15 cellular contexts compared by ENCODE assay signal in the genomic region with DNA sequence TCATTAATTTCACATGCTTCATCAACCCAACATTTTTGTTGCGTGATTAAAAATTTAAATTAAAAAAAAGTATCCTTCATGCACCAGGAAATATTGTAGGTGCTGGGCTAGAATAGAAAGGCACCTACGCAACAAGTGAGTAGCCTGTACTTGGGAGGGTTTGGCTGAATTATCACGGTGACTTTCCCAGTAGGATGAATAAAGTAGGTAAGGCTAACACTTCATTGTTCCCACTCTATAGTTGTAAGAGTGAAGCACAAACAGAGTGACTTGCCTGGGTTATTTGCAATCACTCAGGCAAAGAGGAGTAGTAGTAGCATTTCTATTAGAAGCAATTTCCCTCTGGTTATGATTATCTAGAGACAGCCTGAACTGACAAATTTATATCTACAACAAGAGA.
DNase-seq lines count a peak whose midpoint lies in the region; ATAC-seq and TF ChIP-seq lines count a peak whose summit lies in the region.
"Had no signal": no experiment of that assay in that cellular context is flagged by ENCODE, and none has a peak within 500 bp of the region (broad histone marks: within the 10 kb centered on the region; RNA-seq: fewer than 3 reads in every experiment).

No MANE protein-coding gene starts in this region.

- H3K36me3 ChIP-seq in esophagus muscularis mucosa: no peaks in the 10 kb centered on the region
- no peaks in the 10 kb centered on the region for H3K36me3 ChIP-seq in lower lobe of right lung
- no peaks in the 10 kb centered on the region for H3K36me3 ChIP-seq in upper lobe of right lung
- H3K36me3 ChIP-seq: BLaER1 treated with 17β-estradiol and CSF1 and Interleukin-3, amounts not matched to agents 10 nM and 100 nM had no signal

- DNase-seq in HFFc6 (no peak), esophagus muscularis mucosa (ENCODE audit: extremely low spot score) (peak; percentile 3), lower lobe of right lung (no peak), upper lobe of right lung (no peak), OCI-M2 (lab: John Stamatoyannopoulos, UW; ENCODE audit: unreplicated experiment) (no peak)
- DNase-seq in stimulated activated naive CD8-positive, alpha-beta T cell treated with anti-CD3 and anti-CD28 coated beads, Interleukin-15, amount 100 ng/mL, for 72 hours: no peak
- DNase-seq: CD4-positive, CD25-positive, alpha-beta regulatory T cell; CD8-positive, alpha-beta memory T cell; COR-L47; DMS 273 treated with DMSO at 0.1 percent for 48 hours had no signal

- H3K4me3 ChIP-seq in esophagus muscularis mucosa: no peak overlapping the region
- H3K4me3 ChIP-seq in lower lobe of right lung: no peak overlapping the region
- H3K4me3 ChIP-seq in upper lobe of right lung: no peak overlapping the region
- H3K4me3 ChIP-seq: BLaER1 treated with 17β-estradiol and CSF1 and Interleukin-3, amounts not matched to agents 10 nM and 100 nM; GM23338 had no signal

- H3K9me3 Mint-ChIP-seq in HFFc6: no peaks in the 10 kb centered on the region
- peaks cover 0 to 5% of the 10 kb centered on the region in 2 donors for H3K9me3 Mint-ChIP-seq in stimulated activated naive CD8-positive, alpha-beta T cell treated with anti-CD3 and anti-CD28 coated beads, Interleukin-15, amount 100 ng/mL, for 72 hours

- H3K4me3 Mint-ChIP-seq in HFFc6: no peak overlapping the region
- no peak overlapping the region for H3K4me3 Mint-ChIP-seq in stimulated activated naive CD8-positive, alpha-beta T cell treated with anti-CD3 and anti-CD28 coated beads, Interleukin-15, amount 100 ng/mL, for 72 hours
- H3K4me3 Mint-ChIP-seq: B cell; CD4-positive, CD25-positive, alpha-beta regulatory T cell; CD8-positive, alpha-beta memory T cell; GM23338 had no signal

- H3K27me3 Mint-ChIP-seq in HFFc6 (ENCODE audit: insufficient read depth): peaks cover 7% of the 10 kb centered on the region; the same call in 1 of the 2 replicates
- peaks cover 39% of the 10 kb centered on the region for H3K27me3 Mint-ChIP-seq in stimulated activated naive CD8-positive, alpha-beta T cell treated with anti-CD3 and anti-CD28 coated beads, Interleukin-15, amount 100 ng/mL, for 72 hours

- H3K4me1 Mint-ChIP-seq in HFFc6 (ENCODE audit: low read depth): peaks cover 21% of the 10 kb centered on the region
- peaks cover 5% of the 10 kb centered on the region for H3K4me1 Mint-ChIP-seq in stimulated activated naive CD8-positive, alpha-beta T cell treated with anti-CD3 and anti-CD28 coated beads, Interleukin-15, amount 100 ng/mL, for 72 hours
- H3K4me1 Mint-ChIP-seq: B cell; CD4-positive, CD25-positive, alpha-beta regulatory T cell; CD8-positive, alpha-beta memory T cell; GM23338 had no signal

- 89% methylated on average over 3 of the region's 3 CpGs for WGBS in esophagus muscularis mucosa

- TF ChIP-seq CTCF in HFFc6 (IDR thresholded peaks at IDR 0.05) (no peak), esophagus muscularis mucosa (IDR thresholded peaks at IDR 0.05) (no peak), lower lobe of right lung (IDR thresholded peaks at IDR 0.05) (no peak), upper lobe of right lung (IDR thresholded peaks at IDR 0.05) (no peak)

- H3K27me3 ChIP-seq in esophagus muscularis mucosa (no peaks in the 10 kb centered on the region), lower lobe of right lung (ENCODE audit: low read depth) (no peaks in the 10 kb centered on the region), upper lobe of right lung (no peaks in the 10 kb centered on the region)
- H3K27me3 ChIP-seq: BLaER1 treated with 17β-estradiol and CSF1 and Interleukin-3, amounts not matched to agents 10 nM and 100 nM had no signal

- ATAC-seq in lower lobe of right lung: peak; percentile 48 to 67
- peak; percentile 57 for ATAC-seq in upper lobe of right lung
- ATAC-seq in GM19351 (IDR thresholded peaks at IDR 0.05; ENCODE audit: unreplicated experiment): no peak
- ATAC-seq in stimulated activated naive CD8-positive, alpha-beta T cell treated with anti-CD3 and anti-CD28 coated beads, Interleukin-15, amount 100 ng/mL, for 72 hours: no peak
- ATAC-seq: GM23338 had no signal

- intact Hi-C loops in esophagus muscularis mucosa (cut with DNase I): no loop called here
- intact Hi-C loops in lower lobe of right lung (cut with DNase I): loop anchor here (10.0 kb wide), 1 partner anchor 233 kb away; no protein-coding TSS in a partner anchor
- intact Hi-C loops in upper lobe of right lung (cut with DNase I): loop anchor here (5.0 kb wide), 1 partner anchor 241 kb away; no protein-coding TSS in a partner anchor

- no peak overlapping the region for H3K27ac ChIP-seq in esophagus muscularis mucosa (replicated peaks in 1 of 4)
- H3K27ac ChIP-seq in lower lobe of right lung: no peak overlapping the region
- no peak overlapping the region for H3K27ac ChIP-seq in upper lobe of right lung
- H3K27ac ChIP-seq: BLaER1 treated with 17β-estradiol and CSF1 and Interleukin-3, amounts not matched to agents 10 nM and 100 nM; HL-60 had no signal

- peaks cover 0 to 4% (median 0%) of the 10 kb centered on the region in 4 donors for H3K4me1 ChIP-seq in esophagus muscularis mucosa
- no peaks in the 10 kb centered on the region for H3K4me1 ChIP-seq in lower lobe of right lung
- no peaks in the 10 kb centered on the region for H3K4me1 ChIP-seq in upper lobe of right lung
- H3K4me1 ChIP-seq: BLaER1 treated with 17β-estradiol and CSF1 and Interleukin-3, amounts not matched to agents 10 nM and 100 nM had no signal

- H3K36me3 Mint-ChIP-seq in HFFc6 (ENCODE audit: low read depth): no peaks in the 10 kb centered on the region
- H3K36me3 Mint-ChIP-seq: CD4-positive, CD25-positive, alpha-beta regulatory T cell had no signal

- H3K27ac Mint-ChIP-seq in HFFc6: peak overlapping the region; percentile 34; the same call in 1 of the 2 replicates
- no peak overlapping the region for H3K27ac Mint-ChIP-seq in stimulated activated naive CD8-positive, alpha-beta T cell treated with anti-CD3 and anti-CD28 coated beads, Interleukin-15, amount 100 ng/mL, for 72 hours
- H3K27ac Mint-ChIP-seq: B cell; CD4-positive, CD25-positive, alpha-beta regulatory T cell; CD8-positive, alpha-beta memory T cell; GM23338 had no signal

- H3K9me3 ChIP-seq in esophagus muscularis mucosa (no peaks in the 10 kb centered on the region), lower lobe of right lung (no peaks in the 10 kb centered on the region), upper lobe of right lung (no peaks in the 10 kb centered on the region)

- no peak for TF ChIP-seq EP300 in esophagus muscularis mucosa (IDR thresholded peaks at IDR 0.05)

- no peak for TF ChIP-seq POLR2A in esophagus muscularis mucosa (IDR thresholded peaks at IDR 0.05; ENCODE audit: low read depth)

Comparison
In these comparisons a context has a peak if more than half of its experiments do, and no peak if none do; other contexts are left out.
1. ATAC-seq: peak in lower lobe of right lung (2 of 2) and upper lobe of right lung (single experiment); none in GM19351 (single experiment) and stimulated activated naive CD8-positive, alpha-beta T cell treated with anti-CD3 and anti-CD28 coated beads, Interleukin-15, amount 100 ng/mL, for 72 hours (single experiment).